In the genomic region with DNA sequence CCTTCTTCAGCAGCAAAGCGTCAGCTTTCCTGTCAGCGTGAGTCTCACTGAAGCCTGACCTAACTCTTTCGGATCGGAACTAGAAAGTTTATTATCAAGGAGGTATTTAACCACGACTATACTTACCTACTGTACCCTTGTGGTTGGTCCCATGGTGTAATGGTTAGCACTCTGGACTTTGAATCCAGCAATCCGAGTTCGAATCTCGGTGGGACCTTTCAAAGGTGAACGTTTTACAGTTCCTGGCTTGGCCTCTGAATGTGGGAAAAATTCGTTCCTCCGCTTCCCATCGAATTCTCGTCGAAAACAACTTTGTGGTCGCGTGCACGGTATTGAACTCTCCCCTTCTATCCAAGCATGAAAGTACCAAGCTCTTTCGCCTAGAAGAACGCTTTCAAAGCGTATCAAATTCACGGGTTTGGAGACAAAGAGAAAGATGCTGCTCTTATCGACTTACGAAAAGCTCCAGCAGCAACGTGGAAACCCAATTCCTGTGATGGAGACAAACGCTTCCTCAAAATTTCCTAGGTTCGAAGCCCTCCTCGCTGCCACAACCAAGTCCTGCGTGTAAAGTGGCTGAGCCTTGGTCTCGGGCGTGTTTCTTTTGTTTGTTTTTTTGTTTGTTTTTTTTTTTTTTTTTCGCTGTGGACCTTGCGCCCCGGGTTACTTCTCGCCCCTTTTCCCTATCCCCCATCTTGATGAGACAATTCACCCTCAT, we compare ENCODE assay signal across 8 cellular contexts.
A peak's percentile ranks its signal among the peaks of the same experiment; 100 is the strongest.
DNase-seq lines count a peak whose midpoint lies in the region; ATAC-seq and TF ChIP-seq lines count a peak whose summit lies in the region.

No MANE protein-coding gene starts in this region.

- in situ Hi-C loops in Caki2 (cut with HindIII; ENCODE audit: low pct_unique_long_range_greater_than_20kb, low sequenced_read_pairs) = no loop called here

- no peak for TF ChIP-seq CTCF in fibroblast of villous mesenchyme (IDR thresholded peaks at IDR 0.05; ENCODE audit: insufficient read depth, low read depth, low read length)

- peak overlapping the region; percentile 39 for H3K4me3 ChIP-seq in fibroblast of villous mesenchyme (ENCODE audit: low read depth, low read length)

- peak; percentile 52 for ATAC-seq in GM21526 (IDR thresholded peaks at IDR 0.05; ENCODE audit: low FRiP score, unreplicated experiment)

- DNase-seq in Caki2 (ENCODE audit: low read depth) = peak; percentile 97
- peak; percentile 71 for DNase-seq in NAMALWA (ENCODE audit: low spot score)
- DNase-seq in activated CD4-positive, alpha-beta T cell treated with anti-CD3 and anti-CD28 coated beads, Interleukin-2, amount 50 U/mL, for 48 hours = peak; percentile 53 to 68
- peak; percentile 80 for DNase-seq in fibroblast of villous mesenchyme (ENCODE audit: low read depth)
- DNase-seq in retina = peak; percentile 92
- DNase-seq in NCI-H1417 treated with DMSO at 0.1 percent for 48 hours (lab: John Stamatoyannopoulos, UW) = no peak
- no peak for DNase-seq in activated gamma-delta T cell treated with Interleukin-2 at 50 U/mL for 16 hours

Comparison
In these comparisons a context has a peak if more than half of its experiments do, and no peak if none do; other contexts are left out.
1. DNase-seq: peak in Caki2 (single experiment), NAMALWA (single experiment), activated CD4-positive, alpha-beta T cell treated with anti-CD3 and anti-CD28 coated beads, Interleukin-2, amount 50 U/mL, for 48 hours (2 of 2), fibroblast of villous mesenchyme (single experiment) and retina (single experiment); none in NCI-H1417 treated with DMSO at 0.1 percent for 48 hours (single experiment) and activated gamma-delta T cell treated with Interleukin-2 at 50 U/mL for 16 hours (single experiment).